ENCODE assay signal across 6 cellular contexts in the genomic region with DNA sequence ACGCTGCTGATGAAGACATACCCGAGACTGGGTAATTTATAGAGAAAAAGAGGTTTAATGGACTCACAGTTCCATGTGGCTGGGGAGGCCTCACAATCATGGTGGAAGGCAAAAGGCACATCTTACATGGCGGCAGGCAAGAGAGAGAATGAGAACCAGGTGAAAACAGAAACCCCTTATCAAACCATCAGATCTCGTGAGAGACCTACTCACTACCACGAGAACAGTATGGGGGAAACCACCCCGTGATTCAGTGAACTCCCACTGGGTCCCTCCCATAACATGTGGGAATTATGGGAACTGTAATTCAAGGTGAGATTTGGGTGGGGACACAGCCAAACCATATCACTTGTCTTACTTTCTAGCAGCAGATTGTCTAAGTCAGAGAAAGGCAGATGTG.
A peak's percentile ranks its signal among the peaks of the same experiment; 100 is the strongest.
DNase-seq lines count a peak whose midpoint lies in the region; ATAC-seq and TF ChIP-seq lines count a peak whose summit lies in the region.
"Not testable (repeated sequence)": the region's sequence is repeated elsewhere in the genome, so short reads cannot be mapped to it uniquely, and the experiment has no call there.

No MANE protein-coding gene starts in this region.

- not testable (repeated sequence) for H3F3A ChIP-seq in neural progenitor cell (ENCODE audit: low read depth)

- not testable (repeated sequence) for H3K36me3 ChIP-seq in Caco-2 (ENCODE audit: control insufficient read depth, insufficient read depth, low read length); neural progenitor cell

- H3K27me3 ChIP-seq in Caco-2 (replicated peaks; ENCODE audit: control insufficient read depth, insufficient read depth, low read length); neural progenitor cell: not testable (repeated sequence)

- not testable (repeated sequence) for TF ChIP-seq CTCF in Caco-2 (IDR thresholded peaks at IDR 0.05; ENCODE audit: insufficient read depth in 1 of 2, low read depth in 1 of 2, low read length in 1 of 2, severe bottlenecking in 1 of 2, unreplicated experiment in 1 of 2); chondrocyte (IDR thresholded peaks at IDR 0.05); neural progenitor cell (IDR thresholded peaks at IDR 0.05)

- not testable (repeated sequence) for H3K9ac ChIP-seq in neural progenitor cell

- BruUV-seq in Caco-2 (replicated peaks; lab: Mats Ljungman, UMichigan) = not testable (repeated sequence)

- H2AFZ ChIP-seq in neural progenitor cell (replicated peaks) = not testable (repeated sequence)

- H3K36me3 Mint-ChIP-seq in Caco-2 (ENCODE audit: insufficient read depth, unreplicated experiment); chondrocyte (ENCODE audit: low read depth); neural progenitor cell; stimulated activated effector memory CD8-positive, alpha-beta T cell treated with anti-CD3 and anti-CD28 coated beads, Interleukin-12 subunit alpha, Interleukin-12 subunit beta, amount 100 ng/mL, for 72 hours: not testable (repeated sequence)
- peaks cover 16% of the 10 kb centered on the region for H3K36me3 Mint-ChIP-seq in activated T-cell treated with anti-CD3 and anti-CD28 coated beads, Interleukin-2, amount 50 U/mL, for 4 hours (ENCODE audit: insufficient read depth)

- H3K27ac Mint-ChIP-seq in Caco-2 (ENCODE audit: unreplicated experiment) (peak overlapping the region; percentile 42), chondrocyte (ENCODE audit: unreplicated experiment) (peak overlapping the region; percentile 52), neural progenitor cell (peak overlapping the region; percentile 66)
- peak overlapping the region; percentile 77 for H3K27ac Mint-ChIP-seq in stimulated activated effector memory CD8-positive, alpha-beta T cell treated with anti-CD3 and anti-CD28 coated beads, Interleukin-12 subunit alpha, Interleukin-12 subunit beta, amount 100 ng/mL, for 72 hours

- not testable (repeated sequence) for DNase-seq in Caco-2; activated T-cell treated with anti-CD3 and anti-CD28 coated beads, Interleukin-2, amount 50 U/mL, for 4 hours; chondrocyte (ENCODE audit: low spot score); neural progenitor cell (ENCODE audit: low spot score); stimulated activated effector memory CD8-positive, alpha-beta T cell treated with anti-CD3 and anti-CD28 coated beads, Interleukin-12 subunit alpha, Interleukin-12 subunit beta, amount 100 ng/mL, for 72 hours (ENCODE audit: low spot score in 2 of 2)
- peak; percentile 22 for DNase-seq in activated CD4-positive, alpha-beta T cell treated with anti-CD3 and anti-CD28 coated beads for 48 hours

- not testable (repeated sequence) for H3K4me2 ChIP-seq in neural progenitor cell

- not testable (repeated sequence) for H3K27me3 Mint-ChIP-seq in Caco-2 (ENCODE audit: insufficient read depth, unreplicated experiment); activated T-cell treated with anti-CD3 and anti-CD28 coated beads, Interleukin-2, amount 50 U/mL, for 4 hours (ENCODE audit: low read depth); chondrocyte (ENCODE audit: low read depth); neural progenitor cell (ENCODE audit: insufficient read depth, low read depth)

- H3K4me3 Mint-ChIP-seq in Caco-2 (ENCODE audit: unreplicated experiment); activated T-cell treated with anti-CD3 and anti-CD28 coated beads, Interleukin-2, amount 50 U/mL, for 4 hours; chondrocyte (ENCODE audit: unreplicated experiment); neural progenitor cell; stimulated activated effector memory CD8-positive, alpha-beta T cell treated with anti-CD3 and anti-CD28 coated beads, Interleukin-12 subunit alpha, Interleukin-12 subunit beta, amount 100 ng/mL, for 72 hours: not testable (repeated sequence)

- H3K4me1 ChIP-seq in Caco-2, neural progenitor cell: not testable (repeated sequence)

- not testable (repeated sequence) for H3K4me3 ChIP-seq in Caco-2 (ENCODE audit: low read depth, low read length); neural progenitor cell

- POLR2A ChIA-PET in Caco-2 (lab: Charles Lee) = not testable (repeated sequence)

- not testable (repeated sequence) for H3K4me1 Mint-ChIP-seq in Caco-2 (ENCODE audit: low read depth, unreplicated experiment); neural progenitor cell
- peaks cover 23% of the 10 kb centered on the region for H3K4me1 Mint-ChIP-seq in activated T-cell treated with anti-CD3 and anti-CD28 coated beads, Interleukin-2, amount 50 U/mL, for 4 hours (ENCODE audit: low read depth)
- H3K4me1 Mint-ChIP-seq in chondrocyte (ENCODE audit: low read depth) = peaks cover 31% of the 10 kb centered on the region
- peaks cover 29% of the 10 kb centered on the region for H3K4me1 Mint-ChIP-seq in stimulated activated effector memory CD8-positive, alpha-beta T cell treated with anti-CD3 and anti-CD28 coated beads, Interleukin-12 subunit alpha, Interleukin-12 subunit beta, amount 100 ng/mL, for 72 hours

- peaks cover 27% of the 10 kb centered on the region for H3K9me3 Mint-ChIP-seq in Caco-2 (ENCODE audit: unreplicated experiment)
- H3K9me3 Mint-ChIP-seq in activated T-cell treated with anti-CD3 and anti-CD28 coated beads, Interleukin-2, amount 50 U/mL, for 4 hours = peaks cover 14% of the 10 kb centered on the region
- H3K9me3 Mint-ChIP-seq in chondrocyte (ENCODE audit: low read depth); neural progenitor cell; stimulated activated effector memory CD8-positive, alpha-beta T cell treated with anti-CD3 and anti-CD28 coated beads, Interleukin-12 subunit alpha, Interleukin-12 subunit beta, amount 100 ng/mL, for 72 hours: not testable (repeated sequence)

- H3K9me3 ChIP-seq in Caco-2; neural progenitor cell (ENCODE audit: low read depth): not testable (repeated sequence)

- intact Hi-C loops in Caco-2 (cut with micrococcal nuclease; ENCODE audit: unreplicated experiment) = not testable (repeated sequence)

- CTCF ChIA-PET in Caco-2 (lab: Charles Lee) = not testable (repeated sequence)

- peak; percentile 58 to 67 for ATAC-seq in activated T-cell treated with anti-CD3 and anti-CD28 coated beads, Interleukin-2, amount 50 U/mL, for 4 hours
- not testable (repeated sequence) for ATAC-seq in stimulated activated effector memory CD8-positive, alpha-beta T cell treated with anti-CD3 and anti-CD28 coated beads, Interleukin-12 subunit alpha, Interleukin-12 subunit beta, amount 100 ng/mL, for 72 hours

- not testable (repeated sequence) for H3K27ac ChIP-seq in neural progenitor cell

- H4K20me1 ChIP-seq in neural progenitor cell (ENCODE audit: low read depth) = not testable (repeated sequence)

- H3K79me2 ChIP-seq in neural progenitor cell (ENCODE audit: low read depth) = not testable (repeated sequence)
